In the genomic region with DNA sequence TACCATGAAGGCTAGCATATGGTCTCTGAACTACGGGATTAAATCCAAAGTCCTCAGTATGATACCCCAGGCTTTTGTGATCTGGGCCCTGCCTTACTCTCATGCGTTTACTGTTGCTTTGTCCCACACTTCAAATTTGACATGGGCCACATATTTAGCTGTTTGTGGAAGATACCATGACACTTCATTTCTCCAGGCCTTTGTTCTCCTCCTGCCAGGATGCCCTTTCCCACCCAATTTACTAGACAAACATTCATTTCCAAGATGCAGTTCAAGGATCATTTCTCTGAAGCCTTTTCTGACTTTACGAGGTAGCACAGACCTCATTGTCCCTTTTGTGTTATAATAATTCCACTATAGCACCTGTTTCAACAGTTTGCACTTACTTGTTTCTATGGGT, we compare ENCODE assay signal across 22 cellular contexts. TPM values are rescaled to one million over a fixed set of nuclear protein-coding genes. Genes with fewer than 3 reads are reported as not detected.
A peak's percentile ranks its signal among the peaks of the same experiment; 100 is the strongest.
DNase-seq lines count a peak whose midpoint lies in the region; ATAC-seq and TF ChIP-seq lines count a peak whose summit lies in the region.
"Had no signal": no experiment of that assay in that cellular context is flagged by ENCODE, and none has a peak within 500 bp of the region (broad histone marks: within the 10 kb centered on the region; RNA-seq: fewer than 3 reads in every experiment).

No MANE protein-coding gene starts in this region.

- H3K27me3 ChIP-seq in gastrocnemius medialis = no peaks in the 10 kb centered on the region

- peaks cover 58% of the 10 kb centered on the region for H3K4me1 Mint-ChIP-seq in activated CD8-positive, alpha-beta T cell treated with anti-CD3 and anti-CD28 coated beads for 36 hours (ENCODE audit: low read depth)
- peaks cover 41% of the 10 kb centered on the region for H3K4me1 Mint-ChIP-seq in activated CD8-positive, alpha-beta T cell treated with anti-CD3 and anti-CD28 coated beads, Interleukin-2, amount 10 ng/mL, durations not matched to agents 7 days and 5 days (ENCODE audit: low read depth)
- peaks cover 38% of the 10 kb centered on the region for H3K4me1 Mint-ChIP-seq in brain

- CTCF ChIA-PET in activated CD8-positive, alpha-beta T cell treated with anti-CD3 and anti-CD28 coated beads for 36 hours (lab: Charles Lee) = no interaction called here
- CTCF ChIA-PET in activated CD8-positive, alpha-beta T cell treated with anti-CD3 and anti-CD28 coated beads, Interleukin-2, amount 10 ng/mL, durations not matched to agents 7 days and 5 days (lab: Charles Lee) = interaction anchor here (1.1 kb wide), 1 partner anchor 140 kb away, joined by 4 read pairs; no protein-coding TSS in a partner anchor

- H3K9me3 Mint-ChIP-seq in activated CD8-positive, alpha-beta T cell treated with anti-CD3 and anti-CD28 coated beads for 36 hours = no peaks in the 10 kb centered on the region
- no peaks in the 10 kb centered on the region for H3K9me3 Mint-ChIP-seq in activated CD8-positive, alpha-beta T cell treated with anti-CD3 and anti-CD28 coated beads, Interleukin-2, amount 10 ng/mL, durations not matched to agents 7 days and 5 days (ENCODE audit: insufficient read depth)
- peaks cover 0 to 6% (median 2%) of the 10 kb centered on the region in 5 experiments for H3K9me3 Mint-ChIP-seq in brain
- H3K9me3 Mint-ChIP-seq: activated B cell treated with CpG ODN at 0.5 μM for 24 hours; activated T-cell treated with anti-CD3 and anti-CD28 coated beads, Interleukin-2, amount 50 U/mL, for 24 hours had no signal

- H3K36me3 ChIP-seq in gastrocnemius medialis = no peaks in the 10 kb centered on the region

- no peak overlapping the region for H3K4me3 Mint-ChIP-seq in activated CD8-positive, alpha-beta T cell treated with anti-CD3 and anti-CD28 coated beads for 36 hours
- no peak overlapping the region for H3K4me3 Mint-ChIP-seq in activated CD8-positive, alpha-beta T cell treated with anti-CD3 and anti-CD28 coated beads, Interleukin-2, amount 10 ng/mL, durations not matched to agents 7 days and 5 days
- H3K4me3 Mint-ChIP-seq in brain = peak overlapping the region; percentile 50 to 99 (median 71)
- H3K4me3 Mint-ChIP-seq: activated T-cell treated with anti-CD3 and anti-CD28 coated beads, Interleukin-2, amount 50 U/mL, for 24 hours; H9 had no signal

- H3K4me3 ChIP-seq in gastrocnemius medialis = no peak overlapping the region

- H3K27ac Mint-ChIP-seq in activated CD8-positive, alpha-beta T cell treated with anti-CD3 and anti-CD28 coated beads for 36 hours = peak overlapping the region; percentile 7
- H3K27ac Mint-ChIP-seq in activated CD8-positive, alpha-beta T cell treated with anti-CD3 and anti-CD28 coated beads, Interleukin-2, amount 10 ng/mL, durations not matched to agents 7 days and 5 days = no peak overlapping the region
- H3K27ac Mint-ChIP-seq in brain = peak overlapping the region in 3 of 5 experiments; percentile 13 to 96 (median 39)
- H3K27ac Mint-ChIP-seq: activated B cell treated with CpG ODN at 0.5 μM for 24 hours; activated T-cell treated with anti-CD3 and anti-CD28 coated beads, Interleukin-2, amount 50 U/mL, for 24 hours; H9 had no signal

- peaks cover 1% of the 10 kb centered on the region for H3K27me3 Mint-ChIP-seq in activated CD8-positive, alpha-beta T cell treated with anti-CD3 and anti-CD28 coated beads for 36 hours
- H3K27me3 Mint-ChIP-seq in activated CD8-positive, alpha-beta T cell treated with anti-CD3 and anti-CD28 coated beads, Interleukin-2, amount 10 ng/mL, durations not matched to agents 7 days and 5 days (ENCODE audit: low read depth) = no peaks in the 10 kb centered on the region
- no peaks in the 10 kb centered on the region for H3K27me3 Mint-ChIP-seq in brain
- H3K27me3 Mint-ChIP-seq: activated B cell treated with CpG ODN at 0.5 μM for 24 hours; activated T-cell treated with anti-CD3 and anti-CD28 coated beads, Interleukin-2, amount 50 U/mL, for 24 hours had no signal

- TF ChIP-seq POLR2A in gastrocnemius medialis (IDR thresholded peaks at IDR 0.05) = no peak

- POLR2A ChIA-PET in activated CD8-positive, alpha-beta T cell treated with anti-CD3 and anti-CD28 coated beads for 36 hours (lab: Charles Lee) = no interaction called here
- POLR2A ChIA-PET in activated CD8-positive, alpha-beta T cell treated with anti-CD3 and anti-CD28 coated beads, Interleukin-2, amount 10 ng/mL, durations not matched to agents 7 days and 5 days (lab: Charles Lee) = no interaction called here

- no peaks in the 10 kb centered on the region for H3K9me3 ChIP-seq in gastrocnemius medialis

- H3K27ac ChIP-seq in gastrocnemius medialis = peak overlapping the region; percentile 88 to 98 (median 94)

- H3K36me3 Mint-ChIP-seq in activated CD8-positive, alpha-beta T cell treated with anti-CD3 and anti-CD28 coated beads for 36 hours (ENCODE audit: low read depth) = peaks cover 35% of the 10 kb centered on the region
- peaks cover 16% of the 10 kb centered on the region for H3K36me3 Mint-ChIP-seq in activated CD8-positive, alpha-beta T cell treated with anti-CD3 and anti-CD28 coated beads, Interleukin-2, amount 10 ng/mL, durations not matched to agents 7 days and 5 days (ENCODE audit: low read depth)
- no peaks in the 10 kb centered on the region for H3K36me3 Mint-ChIP-seq in brain

- H3K4me1 ChIP-seq in gastrocnemius medialis = peaks cover 20 to 39% of the 10 kb centered on the region in 2 donors

- intact Hi-C loops in activated CD8-positive, alpha-beta T cell treated with anti-CD3 and anti-CD28 coated beads for 36 hours (cut with micrococcal nuclease) = no loop called here
- intact Hi-C loops in gastrocnemius medialis (cut with DNase I; ENCODE audit: low total_unique reads) = loop anchor here (10.0 kb wide), 1 partner anchor 317 kb away; no protein-coding TSS in a partner anchor

- no peak for DNase-seq in activated CD8-positive, alpha-beta T cell treated with anti-CD3 and anti-CD28 coated beads for 36 hours
- no peak for DNase-seq in activated CD8-positive, alpha-beta T cell treated with anti-CD3 and anti-CD28 coated beads, Interleukin-2, amount 10 ng/mL, durations not matched to agents 7 days and 5 days
- DNase-seq in NCI-H69 (lab: John Stamatoyannopoulos, UW) (peak; percentile 79), gastrocnemius medialis (no peak), NCI-H774 (lab: John Stamatoyannopoulos, UW) (no peak), RKO (ENCODE audit: low spot score) (no peak)
- DNase-seq: activated B cell treated with CpG ODN at 0.5 μM for 24 hours; activated CD8-positive, alpha-beta memory T cell treated with anti-CD3 and anti-CD28 coated beads for 24 hours; activated naive CD4-positive, alpha-beta T cell treated with Interleukin-2 at 50 U/mL for 16 hours; activated T-cell treated with anti-CD3 and anti-CD28 coated beads, Interleukin-2, amount 50 U/mL, for 24 hours; Calu3; cortex of kidney; H9; islet precursor cell; Kasumi-1; NCI-H2171 treated with DMSO at 0.1 percent for 48 hours; nucleus accumbens; small intestine; stimulated activated CD4-positive, alpha-beta T cell treated with anti-CD3 and anti-CD28 coated beads, Interleukin-2, amount 100 ng/mL, for 24 hours had no signal

- in situ Hi-C loops in gastrocnemius medialis (cut with MboI; ENCODE audit: low sequenced_read_pairs in 4 of 4) = loop anchor here in 3 of 4 donors (10.0 to 25.0 kb wide), 4 partner anchors 123 to 350 kb away; a partner anchor contains a TSS

- TF ChIP-seq CTCF in activated CD8-positive, alpha-beta T cell treated with anti-CD3 and anti-CD28 coated beads for 36 hours (IDR thresholded peaks at IDR 0.05) = no peak
- TF ChIP-seq CTCF in brain (conservative IDR thresholded peaks at IDR 0.05) (no peak), gastrocnemius medialis (IDR thresholded peaks at IDR 0.05 in 4 of 5, conservative IDR thresholded peaks at IDR 0.05 in 1 of 5) (no peak)

- ATAC-seq in activated CD8-positive, alpha-beta T cell treated with anti-CD3 and anti-CD28 coated beads for 36 hours = no peak
- ATAC-seq in activated CD8-positive, alpha-beta T cell treated with anti-CD3 and anti-CD28 coated beads, Interleukin-2, amount 10 ng/mL, durations not matched to agents 7 days and 5 days = no peak
- ATAC-seq in gastrocnemius medialis (no peak), GM19455 (IDR thresholded peaks at IDR 0.05; ENCODE audit: unreplicated experiment) (no peak)
- ATAC-seq: SK-N-SH treated with all-trans-retinoic acid at 6 μM for 48 hours had no signal

RNA-seq across cellular contexts. Expression of a gene that starts 2.2 kb away (rescaled TPM):
- total RNA-seq in activated CD8-positive, alpha-beta T cell treated with anti-CD3 and anti-CD28 coated beads for 36 hours = 10 to 100 TPM; 18.8 to 20.9 TPM
- total RNA-seq in activated CD8-positive, alpha-beta T cell treated with anti-CD3 and anti-CD28 coated beads, Interleukin-2, amount 10 ng/mL, durations not matched to agents 7 days and 5 days = 10 to 100 TPM; 13.0 to 14.5 TPM
- polyA plus RNA-seq in brain (ENCODE audit: insufficient read depth, low read depth, low replicate concordance) = 3.7 TPM
- 10 to 100 TPM in 3 of 4 donors, 1 to 10 TPM in 1; 5.9 to 26.3 (median 13.3) TPM for total RNA-seq in gastrocnemius medialis

RNA-seq across cellular contexts. Expression of a gene that starts 4.4 kb away (rescaled TPM):
- total RNA-seq in activated CD8-positive, alpha-beta T cell treated with anti-CD3 and anti-CD28 coated beads for 36 hours = 100 to 1,000 TPM; 142 to 146 TPM
- total RNA-seq in activated CD8-positive, alpha-beta T cell treated with anti-CD3 and anti-CD28 coated beads, Interleukin-2, amount 10 ng/mL, durations not matched to agents 7 days and 5 days = 10 to 100 TPM; 64.3 to 65.6 TPM
- polyA plus RNA-seq in brain (ENCODE audit: insufficient read depth, low read depth, low replicate concordance) = 7.8 TPM
- 10 to 100 TPM; 61.5 to 73.3 (median 68.6) TPM for total RNA-seq in gastrocnemius medialis

Comparison
In these comparisons a context has a peak if more than half of its experiments do, and no peak if none do; other contexts are left out.
1. H3K4me3 Mint-ChIP-seq: peak in brain (5 of 5); none in activated CD8-positive, alpha-beta T cell treated with anti-CD3 and anti-CD28 coated beads for 36 hours (single experiment) and activated CD8-positive, alpha-beta T cell treated with anti-CD3 and anti-CD28 coated beads, Interleukin-2, amount 10 ng/mL, durations not matched to agents 7 days and 5 days (single experiment).